Comparison of ENCODE assay signal across 26 cellular contexts in the genomic region with DNA sequence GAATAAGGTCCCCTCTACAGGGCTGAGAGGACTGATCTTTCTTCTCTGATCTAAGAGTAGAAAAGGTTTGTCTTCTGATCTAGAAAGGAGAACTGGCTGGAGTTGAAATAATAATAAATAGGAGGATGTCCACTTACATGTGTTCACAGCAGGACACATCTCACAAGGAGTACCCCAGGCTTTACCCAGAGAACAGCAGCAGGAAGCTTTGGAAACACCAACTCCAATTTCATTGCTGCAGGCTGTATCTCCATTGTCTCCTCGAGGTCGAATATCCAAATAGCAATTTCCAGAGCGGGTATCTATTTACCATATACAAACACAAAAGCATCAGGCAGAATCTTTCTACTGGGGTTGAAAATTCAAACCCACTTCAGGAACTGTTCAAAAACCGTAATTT.
"Had no signal": no experiment of that assay in that cellular context is flagged by ENCODE, and none has a peak within 500 bp of the region (broad histone marks: within the 10 kb centered on the region; RNA-seq: fewer than 3 reads in every experiment).

No MANE protein-coding gene starts in this region.

- H3K9me3 Mint-ChIP-seq: activated B cell treated with CpG ODN at 0.5 μM for 24 hours; activated naive CD4-positive, alpha-beta T cell treated with anti-CD3 and anti-CD28 coated beads, Interleukin-2, amount 50 U/mL, for 24 hours; activated naive CD8-positive, alpha-beta T cell treated with anti-CD3 and anti-CD28 coated beads, Interleukin-2, amount 50 U/mL, for 24 hours; activated T-helper 2 cell treated with anti-CD3 and anti-CD28 coated beads, Interferon-gamma antibody, Interleukin-2, Interleukin-4, amounts not matched to agents 10 μg/mL and 5 μg/mL and 100 μg/mL, durations not matched to agents 14 hours and 24 hours and 36 hours; natural killer cell treated with Interleukin-12 subunit alpha and Interleukin-12 subunit beta and Interleukin-15 and Interleukin-18, amount 100 ng/mL, for 72 hours; stimulated activated effector memory CD8-positive, alpha-beta T cell treated with anti-CD3 and anti-CD28 coated beads, Interleukin-12 subunit alpha, Interleukin-12 subunit beta, amount 100 ng/mL, for 72 hours; stimulated activated naive CD8-positive, alpha-beta T cell treated with anti-CD3 and anti-CD28 coated beads, Interleukin-15, Interleukin-2, amounts not matched to agents 100 ng/mL and 50 ng/mL, for 24 hours; type B pancreatic cell had no signal

- H3K4me1 Mint-ChIP-seq: activated B cell treated with CpG ODN at 0.5 μM for 24 hours; activated CD8-positive, alpha-beta memory T cell treated with anti-CD3 and anti-CD28 coated beads, Interleukin-2, amount 10 ng/mL, durations not matched to agents 7 days and 5 days; activated naive CD4-positive, alpha-beta T cell treated with anti-CD3 and anti-CD28 coated beads, Interleukin-2, amount 50 U/mL, for 24 hours; activated naive CD8-positive, alpha-beta T cell treated with anti-CD3 and anti-CD28 coated beads, Interleukin-2, amount 50 U/mL, for 24 hours; stimulated activated effector memory CD8-positive, alpha-beta T cell treated with anti-CD3 and anti-CD28 coated beads, Interleukin-12 subunit alpha, Interleukin-12 subunit beta, amount 100 ng/mL, for 72 hours had no signal

- H3K27me3 ChIP-seq: dorsolateral prefrontal cortex, gastroesophageal sphincter, hepatocyte, right lobe of liver, uterus had no signal

- H3K27me3 Mint-ChIP-seq: activated B cell treated with CpG ODN at 0.5 μM for 24 hours; activated CD8-positive, alpha-beta memory T cell treated with anti-CD3 and anti-CD28 coated beads, Interleukin-2, amount 10 ng/mL, durations not matched to agents 7 days and 5 days; activated naive CD4-positive, alpha-beta T cell treated with anti-CD3 and anti-CD28 coated beads, Interleukin-2, amount 50 U/mL, for 24 hours; activated naive CD8-positive, alpha-beta T cell treated with anti-CD3 and anti-CD28 coated beads, Interleukin-2, amount 50 U/mL, for 24 hours; natural killer cell treated with Interleukin-12 subunit alpha and Interleukin-12 subunit beta and Interleukin-15 and Interleukin-18, amount 100 ng/mL, for 72 hours; stimulated activated naive CD8-positive, alpha-beta T cell treated with anti-CD3 and anti-CD28 coated beads, Interleukin-15, Interleukin-2, amounts not matched to agents 100 ng/mL and 50 ng/mL, for 24 hours; type B pancreatic cell had no signal

- H3K4me2 ChIP-seq: hepatocyte had no signal

- ATAC-seq: activated CD8-positive, alpha-beta memory T cell treated with anti-CD3 and anti-CD28 coated beads, Interleukin-2, amount 10 ng/mL, durations not matched to agents 7 days and 5 days; activated CD8-positive, alpha-beta T cell treated with anti-CD3 and anti-CD28 coated beads, Interleukin-2, amount 10 ng/mL, durations not matched to agents 7 days and 5 days; activated naive CD8-positive, alpha-beta T cell treated with anti-CD3 and anti-CD28 coated beads, Interleukin-2, amount 50 U/mL, for 24 hours; gastroesophageal sphincter; mucosa of descending colon; natural killer cell treated with Interleukin-12 subunit alpha and Interleukin-12 subunit beta and Interleukin-15 and Interleukin-18, amount 100 ng/mL, for 72 hours; right lobe of liver; stimulated activated effector memory CD8-positive, alpha-beta T cell treated with anti-CD3 and anti-CD28 coated beads, Interleukin-12 subunit alpha, Interleukin-12 subunit beta, amount 100 ng/mL, for 72 hours had no signal

- H3K4me3 ChIP-seq: coronary artery, dorsolateral prefrontal cortex, gastroesophageal sphincter, hepatocyte, left ventricle myocardium inferior, lung, mucosa of descending colon, right lobe of liver, uterus had no signal

- H3K27ac ChIP-seq: coronary artery, dorsolateral prefrontal cortex, hepatocyte, left ventricle myocardium inferior, right lobe of liver, uterus had no signal

- H3K27ac Mint-ChIP-seq: activated B cell treated with CpG ODN at 0.5 μM for 24 hours; activated CD8-positive, alpha-beta memory T cell treated with anti-CD3 and anti-CD28 coated beads, Interleukin-2, amount 10 ng/mL, durations not matched to agents 7 days and 5 days; activated CD8-positive, alpha-beta T cell treated with anti-CD3 and anti-CD28 coated beads, Interleukin-2, amount 10 ng/mL, durations not matched to agents 7 days and 5 days; activated naive CD4-positive, alpha-beta T cell treated with anti-CD3 and anti-CD28 coated beads, Interleukin-2, amount 50 U/mL, for 24 hours; activated naive CD8-positive, alpha-beta T cell treated with anti-CD3 and anti-CD28 coated beads, Interleukin-2, amount 50 U/mL, for 24 hours; activated T-helper 2 cell treated with anti-CD3 and anti-CD28 coated beads, Interferon-gamma antibody, Interleukin-2, Interleukin-4, amounts not matched to agents 10 μg/mL and 5 μg/mL and 100 μg/mL, durations not matched to agents 14 hours and 24 hours and 36 hours; natural killer cell treated with Interleukin-12 subunit alpha and Interleukin-12 subunit beta and Interleukin-15 and Interleukin-18, amount 100 ng/mL, for 72 hours; stimulated activated effector memory CD8-positive, alpha-beta T cell treated with anti-CD3 and anti-CD28 coated beads, Interleukin-12 subunit alpha, Interleukin-12 subunit beta, amount 100 ng/mL, for 72 hours; stimulated activated naive CD8-positive, alpha-beta T cell treated with anti-CD3 and anti-CD28 coated beads, Interleukin-15, Interleukin-2, amounts not matched to agents 100 ng/mL and 50 ng/mL, for 24 hours; type B pancreatic cell had no signal

- H3K4me1 ChIP-seq: right lobe of liver, uterus had no signal

- H3K4me3 Mint-ChIP-seq: activated B cell treated with CpG ODN at 0.5 μM for 24 hours; activated CD8-positive, alpha-beta memory T cell treated with anti-CD3 and anti-CD28 coated beads, Interleukin-2, amount 10 ng/mL, durations not matched to agents 7 days and 5 days; activated CD8-positive, alpha-beta T cell treated with anti-CD3 and anti-CD28 coated beads, Interleukin-2, amount 10 ng/mL, durations not matched to agents 7 days and 5 days; activated naive CD4-positive, alpha-beta T cell treated with anti-CD3 and anti-CD28 coated beads, Interleukin-2, amount 50 U/mL, for 24 hours; activated naive CD8-positive, alpha-beta T cell treated with anti-CD3 and anti-CD28 coated beads, Interleukin-2, amount 50 U/mL, for 24 hours; natural killer cell treated with Interleukin-12 subunit alpha and Interleukin-12 subunit beta and Interleukin-15 and Interleukin-18, amount 100 ng/mL, for 72 hours; stimulated activated effector memory CD8-positive, alpha-beta T cell treated with anti-CD3 and anti-CD28 coated beads, Interleukin-12 subunit alpha, Interleukin-12 subunit beta, amount 100 ng/mL, for 72 hours; stimulated activated naive CD8-positive, alpha-beta T cell treated with anti-CD3 and anti-CD28 coated beads, Interleukin-15, Interleukin-2, amounts not matched to agents 100 ng/mL and 50 ng/mL, for 24 hours; type B pancreatic cell had no signal

- H3K9me3 ChIP-seq: gastroesophageal sphincter, left ventricle myocardium inferior, mucosa of descending colon, right lobe of liver, uterus had no signal

- H2AFZ ChIP-seq: hepatocyte had no signal

- DNase-seq: activated B cell treated with CpG ODN at 0.5 μM for 24 hours; activated CD8-positive, alpha-beta memory T cell treated with anti-CD3 and anti-CD28 coated beads, Interleukin-2, amount 10 ng/mL, durations not matched to agents 7 days and 5 days; activated CD8-positive, alpha-beta T cell treated with anti-CD3 and anti-CD28 coated beads, Interleukin-2, amount 10 ng/mL, durations not matched to agents 7 days and 5 days; activated naive CD8-positive, alpha-beta T cell treated with anti-CD3 and anti-CD28 coated beads, Interleukin-2, amount 50 U/mL, for 24 hours; activated T-cell treated with anti-CD3 and anti-CD28 coated beads, Interleukin-2, amount 50 U/mL, for 48 hours; amygdala; dorsolateral prefrontal cortex; effector memory CD4-positive, alpha-beta T cell; islet precursor cell; left ventricle myocardium inferior; mesendoderm; mucosa of descending colon; right lobe of liver; stimulated activated CD4-positive, alpha-beta T cell treated with anti-CD3 and anti-CD28 coated beads, Interleukin-4, amount 100 ng/mL, for 24 hours; substantia nigra; uterus had no signal

- H3K36me3 Mint-ChIP-seq: activated CD8-positive, alpha-beta memory T cell treated with anti-CD3 and anti-CD28 coated beads, Interleukin-2, amount 10 ng/mL, durations not matched to agents 7 days and 5 days; activated naive CD4-positive, alpha-beta T cell treated with anti-CD3 and anti-CD28 coated beads, Interleukin-2, amount 50 U/mL, for 24 hours; natural killer cell treated with Interleukin-12 subunit alpha and Interleukin-12 subunit beta and Interleukin-15 and Interleukin-18, amount 100 ng/mL, for 72 hours; stimulated activated effector memory CD8-positive, alpha-beta T cell treated with anti-CD3 and anti-CD28 coated beads, Interleukin-12 subunit alpha, Interleukin-12 subunit beta, amount 100 ng/mL, for 72 hours had no signal

- H3K79me2 ChIP-seq: hepatocyte had no signal
